ENCODE assay signal across 11 cellular contexts in genomic region chr7:155377837-155378579, GRCh38.
DNase-seq lines count a peak whose midpoint lies in the region; FAIRE-seq and TF ChIP-seq lines count a peak whose summit lies in the region.
"Had no signal": no experiment of that assay in that cellular context is flagged by ENCODE, and none has a peak within 500 bp of the region (broad histone marks: within the 10 kb centered on the region; RNA-seq: fewer than 3 reads in every experiment).

No MANE protein-coding gene starts in this region.

- peaks cover 86% of the 10 kb centered on the region for H3K27me3 Mint-ChIP-seq in astrocyte (ENCODE audit: low read depth, unreplicated experiment)

- H2AFZ ChIP-seq in GM23248 (no peak overlapping the region), astrocyte (ENCODE audit: low read depth, low read length) (no peak overlapping the region)

- no peaks in the 10 kb centered on the region for H3K4me1 ChIP-seq in GM23248 (ENCODE audit: insufficient read depth)
- H3K4me1 ChIP-seq in astrocyte (ENCODE audit: insufficient read depth, low read length): peaks cover 11% of the 10 kb centered on the region
- H3K4me1 ChIP-seq in iPS-15b (ENCODE audit: control insufficient read depth, insufficient read depth, low read length): peaks cover 2% of the 10 kb centered on the region
- peaks cover 32 to 52% (median 48%) of the 10 kb centered on the region in 3 donors for H3K4me1 ChIP-seq in skeletal muscle tissue (ENCODE audit: control insufficient read depth in 3 of 3, insufficient read depth in 3 of 3, low read length in 3 of 3)

- no peaks in the 10 kb centered on the region for H4K20me1 ChIP-seq in GM23248 (ENCODE audit: insufficient read depth)
- H4K20me1 ChIP-seq in astrocyte (ENCODE audit: insufficient read depth, low read length): peaks cover 16% of the 10 kb centered on the region

- H3K79me2 ChIP-seq in GM23248 (ENCODE audit: insufficient read depth) (no peaks in the 10 kb centered on the region), astrocyte (ENCODE audit: insufficient read depth, low read length) (no peaks in the 10 kb centered on the region)

- no peak for FAIRE-seq in astrocyte (lab: Jason Lieb, UNC)

- H3K9ac ChIP-seq in GM23248 (no peak overlapping the region), astrocyte (ENCODE audit: low read length) (no peak overlapping the region), iPS-15b (ENCODE audit: low read depth, low read length) (no peak overlapping the region), skeletal muscle tissue (ENCODE audit: low read depth in 1 of 3, low read length in 3 of 3) (peak overlapping the region in 1 of 3 donors; percentile 2)

- WGBS in GM23248 (ENCODE audit: low coverage in 1 of 2, low lambda C conversion rate in 2 of 2, missing lambda C conversion rate in 2 of 2), 2 experiments: 1 to 3% methylated on average over 44 to 45 of the region's 45 CpGs

- H3K27me3 ChIP-seq in GM23248 (replicated peaks; ENCODE audit: insufficient read depth): peaks cover 93% of the 10 kb centered on the region
- peaks cover 90% of the 10 kb centered on the region for H3K27me3 ChIP-seq in astrocyte (ENCODE audit: insufficient read depth, low read length)
- H3K27me3 ChIP-seq in iPS-15b (ENCODE audit: control insufficient read depth, insufficient read depth, low read length): peaks cover 100% of the 10 kb centered on the region
- H3K27me3 ChIP-seq in skeletal muscle tissue (ENCODE audit: control insufficient read depth in 3 of 3, insufficient read depth in 3 of 3, low read length in 3 of 3): peaks cover 92 to 99% (median 97%) of the 10 kb centered on the region in 3 donors

- H3K9me3 ChIP-seq in GM23248 (ENCODE audit: low read depth): no peaks in the 10 kb centered on the region
- H3K9me3 ChIP-seq in astrocyte (ENCODE audit: insufficient read depth, low read depth, low read length): no peaks in the 10 kb centered on the region
- no peaks in the 10 kb centered on the region for H3K9me3 ChIP-seq in iPS-15b (ENCODE audit: control insufficient read depth, insufficient read depth, low read length)
- H3K9me3 ChIP-seq in skeletal muscle tissue (ENCODE audit: control insufficient read depth in 3 of 3, low read length in 3 of 3): no peaks in the 10 kb centered on the region
- H3K9me3 ChIP-seq: adrenal gland had no signal

- H3K4me3 Mint-ChIP-seq in astrocyte (ENCODE audit: unreplicated experiment): peak overlapping the region; percentile 45

- H3K36me3 Mint-ChIP-seq in astrocyte (ENCODE audit: low read depth, unreplicated experiment): no peaks in the 10 kb centered on the region

- H3K4me3 ChIP-seq in GM23248: peak overlapping the region; percentile 39
- no peak overlapping the region for H3K4me3 ChIP-seq in astrocyte (ENCODE audit: insufficient read depth, low read depth, low read length)
- peak overlapping the region; percentile 18 for H3K4me3 ChIP-seq in iPS-15b (ENCODE audit: low read depth, low read length)
- peak overlapping the region; percentile 23 to 43 (median 41) for H3K4me3 ChIP-seq in skeletal muscle tissue (ENCODE audit: low read length in 3 of 3)

- no peak overlapping the region for H3K27ac ChIP-seq in GM23248
- no peak overlapping the region for H3K27ac ChIP-seq in astrocyte (ENCODE audit: low read depth, low read length)
- no peak overlapping the region for H3K27ac ChIP-seq in skeletal muscle tissue (ENCODE audit: low read depth, low read length)
- H3K27ac ChIP-seq: adrenal gland had no signal

- H3K36me3 ChIP-seq in GM23248 (ENCODE audit: low read depth) (no peaks in the 10 kb centered on the region), astrocyte (ENCODE audit: insufficient read depth, low read length) (no peaks in the 10 kb centered on the region), iPS-15b (ENCODE audit: control insufficient read depth, insufficient read depth, low read length) (no peaks in the 10 kb centered on the region), skeletal muscle tissue (ENCODE audit: control insufficient read depth in 3 of 3, insufficient read depth in 3 of 3, low read length in 3 of 3) (no peaks in the 10 kb centered on the region)
- H3K36me3 ChIP-seq: adrenal gland had no signal

- no peak overlapping the region for H3K27ac Mint-ChIP-seq in astrocyte (ENCODE audit: unreplicated experiment)

- peak overlapping the region; percentile 58 for H3K4me2 ChIP-seq in GM23248 (ENCODE audit: unreplicated experiment)
- H3K4me2 ChIP-seq in astrocyte (ENCODE audit: low read length): peak overlapping the region; percentile 68

- peaks cover 9% of the 10 kb centered on the region for H3K9me3 Mint-ChIP-seq in astrocyte (ENCODE audit: unreplicated experiment)

- DNase-seq in GM23248: peak; percentile 52
- peak; percentile 12 for DNase-seq in astrocyte (ENCODE audit: low read depth)
- DNase-seq in GOT3 (lab: John Stamatoyannopoulos, UW): no peak
- no peak for DNase-seq in pons (ENCODE audit: low spot score)
- no peak for DNase-seq in NCI-H510A (lab: John Stamatoyannopoulos, UW)
- DNase-seq in SHP77 treated with DMSO at 0.1 percent for 48 hours (lab: John Stamatoyannopoulos, UW): no peak
- DNase-seq: NCI-H2171, T-helper 9 cell had no signal

- H3K9me2 ChIP-seq in GM23248 (ENCODE audit: insufficient read depth): no peaks in the 10 kb centered on the region

- in situ Hi-C loops in GM23248 (cut with MboI): no loop called here

- H3F3A ChIP-seq in GM23248 (ENCODE audit: insufficient read depth): no peaks in the 10 kb centered on the region

- peaks cover 7% of the 10 kb centered on the region for H3K4me1 Mint-ChIP-seq in astrocyte (ENCODE audit: low read depth, unreplicated experiment)

- no peak for TF ChIP-seq CTCF in astrocyte (IDR thresholded peaks at IDR 0.05; ENCODE audit: insufficient read depth, low read depth, low read length)

Comparison
In these comparisons a context has a peak if more than half of its experiments do, and no peak if none do; other contexts are left out.
1. DNase-seq: peak in GM23248 (single experiment) and astrocyte (single experiment); none in GOT3 (single experiment), pons (single experiment), NCI-H510A (single experiment) and SHP77 treated with DMSO at 0.1 percent for 48 hours (single experiment).